Comparison of ENCODE assay signal across 1 cellular context in genomic region chr10:110206988-110207804, GRCh38.
A peak's percentile ranks its signal among the peaks of the same experiment; 100 is the strongest.
TF ChIP-seq lines count a peak whose summit lies in the region.

Gene MXI1 (plus strand): TSS chr10:110207605. CDS start chr10:110207809, 204 bp downstream.

TF ChIP-seq in HEK293, 187 proteins besides CTCF, POLR2A, EP300 and RAD21 (continued from another document):
- TF ChIP-seq ZNF670 (tag by site-specific recombination; IDR thresholded peaks at IDR 0.05; ENCODE audit: low read depth) (no peak), FEZF1 (tag by site-specific recombination; IDR thresholded peaks at IDR 0.05) (no peak), ZNF692 (tag by site-specific recombination; IDR thresholded peaks at IDR 0.05) (peak; percentile 90), WT1 (tag by site-specific recombination; IDR thresholded peaks at IDR 0.05) (peak; percentile 50; the same call in 1 of the 2 replicates), ZNF560 (tag by site-specific recombination; IDR thresholded peaks at IDR 0.05; ENCODE audit: borderline replicate concordance) (no peak), ZNF311 (tag by site-specific recombination; IDR thresholded peaks at IDR 0.05; ENCODE audit: borderline replicate concordance) (no peak), KLF10 (tag by site-specific recombination; IDR thresholded peaks at IDR 0.05) (peak; percentile 83), ZBTB44 (tag by site-specific recombination; IDR thresholded peaks at IDR 0.05) (peak; percentile 73), ZNF2 (tag by site-specific recombination; IDR thresholded peaks at IDR 0.05) (peak; percentile 91), SCRT2 (tag by site-specific recombination; IDR thresholded peaks at IDR 0.05) (no peak), ZNF639 (tag by site-specific recombination; IDR thresholded peaks at IDR 0.05) (peak; percentile 82), ZNF514 (tag by site-specific recombination; IDR thresholded peaks at IDR 0.05) (no peak), SCRT1 (tag by site-specific recombination; IDR thresholded peaks at IDR 0.05; ENCODE audit: borderline replicate concordance) (no peak), ZFP69B (tag by site-specific recombination; IDR thresholded peaks at IDR 0.05) (peak; percentile 88), ZBTB11 (tag by site-specific recombination; conservative IDR thresholded peaks at IDR 0.05; ENCODE audit: low read depth) (peak; percentile 73), TRIM28 (IDR thresholded peaks at IDR 0.05; ENCODE audit: borderline replicate concordance, low read length) (peak; percentile 58; the same call in 1 of the 2 replicates), ZNF292 (tag by site-specific recombination; IDR thresholded peaks at IDR 0.05; ENCODE audit: borderline replicate concordance, low read depth) (no peak), ZNF843 (tag by site-specific recombination; IDR thresholded peaks at IDR 0.05) (peak; percentile 79), ZBTB6 (tag by site-specific recombination; IDR thresholded peaks at IDR 0.05) (0 out of 2 replicates have a peak, but pooled peaks have one; percentile 11), ZNF366 (tag by site-specific recombination; conservative IDR thresholded peaks at IDR 0.05) (no peak), ZNF624 (tag by site-specific recombination; IDR thresholded peaks at IDR 0.05) (no peak), ZNF112 (tag by site-specific recombination; IDR thresholded peaks at IDR 0.05) (no peak), ZNF621 (tag by site-specific recombination; IDR thresholded peaks at IDR 0.05) (no peak), ZNF280D (tag by site-specific recombination; IDR thresholded peaks at IDR 0.05) (no peak), ZNF585B (tag by site-specific recombination; IDR thresholded peaks at IDR 0.05) (no peak), ZNF350 (tag by site-specific recombination; IDR thresholded peaks at IDR 0.05) (no peak), PRDM4 (tag by site-specific recombination; IDR thresholded peaks at IDR 0.05) (peak; percentile 78), SP7 (tag by site-specific recombination; IDR thresholded peaks at IDR 0.05) (peak; percentile 84), ZNF776 (tag by site-specific recombination; IDR thresholded peaks at IDR 0.05; ENCODE audit: borderline replicate concordance) (no peak)
